ENCODE assay signal across 1 cellular context in genomic region chr6:11050735-11051134, GRCh38.
TF ChIP-seq lines count a peak whose summit lies in the region.

No MANE protein-coding gene starts in this region.

TF ChIP-seq in IMR-90, 13 proteins besides CTCF, POLR2A, EP300 and RAD21:
- TF ChIP-seq NFE2L2 (IDR thresholded peaks at IDR 0.05; ENCODE audit: low read depth, low read length), result no peak
- TF ChIP-seq RCOR1 (IDR thresholded peaks at IDR 0.05; ENCODE audit: insufficient replicate concordance, low read length), result no peak
- no peak for TF ChIP-seq ELK1 (IDR thresholded peaks at IDR 0.05; ENCODE audit: borderline replicate concordance, low read depth, low read length)
- no peak for TF ChIP-seq MXI1 (IDR thresholded peaks at IDR 0.05; ENCODE audit: borderline replicate concordance, low read depth, low read length)
- no peak for TF ChIP-seq RFX5 (IDR thresholded peaks at IDR 0.05; ENCODE audit: low read depth, low read length)
- no peak for TF ChIP-seq MAFK (IDR thresholded peaks at IDR 0.05; ENCODE audit: low read depth, low read length)
- no peak for TF ChIP-seq FOS (IDR thresholded peaks at IDR 0.05; ENCODE audit: low read depth, low read length)
- no peak for TF ChIP-seq CHD1 (IDR thresholded peaks at IDR 0.05; ENCODE audit: low read depth, low read length)
- no peak for TF ChIP-seq USF2 (IDR thresholded peaks at IDR 0.05; ENCODE audit: low read depth, low read length)
- no peak for TF ChIP-seq MAZ (IDR thresholded peaks at IDR 0.05; ENCODE audit: borderline replicate concordance, low read depth, low read length)
- no peak for TF ChIP-seq BHLHE40 (IDR thresholded peaks at IDR 0.05; ENCODE audit: low read depth, low read length)
- no peak for TF ChIP-seq CEBPB (IDR thresholded peaks at IDR 0.05; ENCODE audit: low read depth, low read length)
- no peak for TF ChIP-seq SMC3 (IDR thresholded peaks at IDR 0.05; ENCODE audit: low read depth, low read length)
